ENCODE assay signal across 8 cellular contexts in the genomic region with DNA sequence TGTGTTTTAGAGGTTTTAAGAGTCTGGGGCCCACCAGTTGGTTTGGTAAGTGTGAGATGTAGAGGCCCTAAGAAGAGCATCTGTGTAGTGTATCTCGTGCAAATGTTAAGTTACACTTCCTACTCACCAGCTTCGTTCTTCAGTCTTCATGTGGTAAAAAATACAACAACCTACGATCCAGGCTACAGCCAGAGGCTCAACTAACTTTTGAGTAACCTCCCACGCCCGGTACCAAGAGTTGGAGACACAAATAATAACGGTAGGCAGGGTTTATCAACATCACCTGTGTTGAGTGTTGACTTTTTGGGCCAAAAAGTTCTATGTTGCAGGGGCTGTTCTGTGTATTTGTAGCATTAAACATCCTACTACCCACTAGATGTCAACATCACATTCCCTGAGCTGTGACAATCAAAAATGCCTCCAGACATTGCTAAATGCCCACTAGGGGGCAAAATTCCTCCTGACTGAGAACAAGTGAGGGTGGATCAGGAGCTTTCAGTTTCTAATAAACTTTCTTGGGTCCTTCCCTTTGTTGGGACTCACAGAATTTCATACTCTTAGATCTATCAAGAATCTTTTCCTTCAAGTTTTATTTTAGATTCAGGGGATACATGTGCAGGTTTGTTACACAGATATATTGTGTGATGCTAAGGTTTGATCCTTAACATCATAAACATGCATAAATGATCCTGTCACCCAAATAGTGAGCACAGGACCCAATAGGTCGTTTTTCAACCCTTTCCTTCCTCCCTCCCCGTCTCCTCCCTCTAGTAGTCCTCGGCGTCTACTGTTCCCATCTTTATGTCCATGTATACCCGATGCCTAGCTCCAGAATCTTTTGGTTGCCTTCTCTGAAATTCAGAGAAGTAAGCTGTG.
DNase-seq lines count a peak whose midpoint lies in the region; TF ChIP-seq lines count a peak whose summit lies in the region.

No MANE protein-coding gene starts in this region.

- peak overlapping the region; percentile 22 for H3K27ac Mint-ChIP-seq in T-helper 1 cell treated with Interleukin-12 subunit alpha and Interleukin-12 subunit beta and Interleukin-4 antibody, amounts not matched to agents 30 μg/mL and 1 μg/mL, for 36 hours
- H3K27ac Mint-ChIP-seq in MCF 10A (ENCODE audit: low read depth, unreplicated experiment): no peak overlapping the region

- POLR2A ChIA-PET in MCF 10A (lab: Yijun Ruan, JAX): interaction anchor here (0.5 to 2.0 kb wide), 7 partner anchors 10 to 303 kb away, joined by 3 to 13 read pairs (median 4); a partner anchor contains a TSS

- H3K4me3 Mint-ChIP-seq in T-helper 1 cell treated with Interleukin-12 subunit alpha and Interleukin-12 subunit beta and Interleukin-4 antibody, amounts not matched to agents 30 μg/mL and 1 μg/mL, for 36 hours: peak overlapping the region; percentile 60
- peak overlapping the region; percentile 40 for H3K4me3 Mint-ChIP-seq in MCF 10A (ENCODE audit: unreplicated experiment)

- TF ChIP-seq CTCF in MCF 10A (IDR thresholded peaks at IDR 0.05; ENCODE audit: unreplicated experiment): peak; percentile 83

- BruUV-seq in MCF 10A (replicated peaks; lab: Mats Ljungman, UMichigan): no TSS peak

- H3K9me3 Mint-ChIP-seq in T-helper 1 cell treated with Interleukin-12 subunit alpha and Interleukin-12 subunit beta and Interleukin-4 antibody, amounts not matched to agents 30 μg/mL and 1 μg/mL, for 36 hours: no peaks in the 10 kb centered on the region
- H3K9me3 Mint-ChIP-seq in MCF 10A (ENCODE audit: unreplicated experiment): no peaks in the 10 kb centered on the region

- intact Hi-C loops in MCF 10A (cut with micrococcal nuclease): loop anchor here (1.0 kb wide), 2 partner anchors 96 to 302 kb away; no protein-coding TSS in a partner anchor

- CTCF ChIA-PET in MCF 10A (lab: Yijun Ruan, JAX): interaction anchor here (0.5 to 9.1 kb wide), 65 partner anchors 8 to 1288 kb away, joined by 3 to 182 read pairs (median 4); a partner anchor contains a TSS

- peak; percentile 6 for DNase-seq in NK-92 treated with Interleukin-12 subunit alpha and Interleukin-12 subunit beta, amount 100 ng/mL, for 24 hours (lab: John Stamatoyannopoulos, UW)
- DNase-seq in NK-92 (lab: John Stamatoyannopoulos, UW; ENCODE audit: unreplicated experiment) (no peak), HCEC 1CT (peak; percentile 77), LoVo (ENCODE audit: low spot score) (peak; percentile 82), MCF 10A (ENCODE audit: unreplicated experiment) (peak; percentile 83), iris pigment epithelial cell (ENCODE audit: low read depth) (peak; percentile 76)
- DNase-seq in stimulated activated CD4-positive, alpha-beta T cell treated with anti-CD3 and anti-CD28 coated beads, Interleukin-2, amount 100 ng/mL, for 4 hours (ENCODE audit: low read depth): peak; percentile 39

- peaks cover 12% of the 10 kb centered on the region for H3K4me1 Mint-ChIP-seq in T-helper 1 cell treated with Interleukin-12 subunit alpha and Interleukin-12 subunit beta and Interleukin-4 antibody, amounts not matched to agents 30 μg/mL and 1 μg/mL, for 36 hours (ENCODE audit: low read depth)
- peaks cover 13% of the 10 kb centered on the region for H3K4me1 Mint-ChIP-seq in MCF 10A (ENCODE audit: insufficient read depth, unreplicated experiment)

- H3K27me3 Mint-ChIP-seq in T-helper 1 cell treated with Interleukin-12 subunit alpha and Interleukin-12 subunit beta and Interleukin-4 antibody, amounts not matched to agents 30 μg/mL and 1 μg/mL, for 36 hours (ENCODE audit: low read depth): peaks cover 4% of the 10 kb centered on the region
- no peaks in the 10 kb centered on the region for H3K27me3 Mint-ChIP-seq in MCF 10A (ENCODE audit: insufficient read depth, unreplicated experiment)

- H3K36me3 Mint-ChIP-seq in T-helper 1 cell treated with Interleukin-12 subunit alpha and Interleukin-12 subunit beta and Interleukin-4 antibody, amounts not matched to agents 30 μg/mL and 1 μg/mL, for 36 hours (ENCODE audit: low read depth): no peaks in the 10 kb centered on the region
- no peaks in the 10 kb centered on the region for H3K36me3 Mint-ChIP-seq in MCF 10A (ENCODE audit: insufficient read depth, unreplicated experiment)
